1 cellular context compared by ENCODE assay signal in genomic region chr20:33401042-33401921, GRCh38.
TF ChIP-seq lines count a peak whose summit lies in the region.

Gene CDK5RAP1, minus strand, starts transcription at chr20:33401519. Its CDS starts 4,455 bp downstream, at chr20:33397064.

TF ChIP-seq in K562, 482 proteins besides CTCF, POLR2A, EP300 and RAD21 (continued from another document):
- TF ChIP-seq AFF4 (CRISPR knock-in tag; IDR thresholded peaks at IDR 0.05) (0 out of 2 replicates have a peak, but pooled peaks have one; percentile 42), NBN (IDR thresholded peaks at IDR 0.05; ENCODE audit: low read depth) (peak; percentile 72; the same call in 1 of the 2 replicates), POLR3A (IDR thresholded peaks at IDR 0.05; ENCODE audit: borderline replicate concordance, extremely low read depth, insufficient read depth, insufficient read length) (no peak), SIN3A (IDR thresholded peaks at IDR 0.05; ENCODE audit: borderline replicate concordance in 2 of 2, control insufficient read depth in 1 of 2, low read depth in 2 of 2, low read length in 2 of 2) (peak; percentile 74 to 89), ZKSCAN3 (CRISPR knock-in tag; IDR thresholded peaks at IDR 0.05) (no peak), NR1H2 (CRISPR knock-in tag; IDR thresholded peaks at IDR 0.05) (peak; percentile 46; the same call in 1 of the 2 replicates), NFATC3 (IDR thresholded peaks at IDR 0.05) (peak; percentile 89), CAMTA2 (CRISPR knock-in tag; conservative IDR thresholded peaks at IDR 0.05) (no peak), GABPB1 (CRISPR knock-in tag; IDR thresholded peaks at IDR 0.05) (peak; percentile 100), NR2C2 (CRISPR knock-in tag; IDR thresholded peaks at IDR 0.05) (peak; percentile 80), NR2C2 (tag; IDR thresholded peaks at IDR 0.05) (peak; percentile 94), ZNF239 (CRISPR knock-in tag; IDR thresholded peaks at IDR 0.05) (0 out of 2 replicates have a peak, but pooled peaks have one; percentile 17), ZNF212 (CRISPR knock-in tag; IDR thresholded peaks at IDR 0.05) (no peak), STAT5A (IDR thresholded peaks at IDR 0.05; ENCODE audit: borderline replicate concordance, low read length) (peak; percentile 27; the same call in 1 of the 2 replicates), TRIM28 (IDR thresholded peaks at IDR 0.05) (peak; percentile 66; the same call in 1 of the 2 replicates), GMEB1 (CRISPR knock-in tag; IDR thresholded peaks at IDR 0.05) (peak; percentile 46; the same call in 1 of the 2 replicates), MAZ (CRISPR knock-in tag; conservative IDR thresholded peaks at IDR 0.05 in 1 of 2, IDR thresholded peaks at IDR 0.05 in 1 of 2) (peak in 1 of 2 experiments; percentile 89; a peak in 2 of 4 replicates), HNRNPLL (IDR thresholded peaks at IDR 0.05; ENCODE audit: low read depth, low read length, poor library complexity, severe bottlenecking) (peak; percentile 46), SMAD4 (CRISPR knock-in tag; conservative IDR thresholded peaks at IDR 0.05) (0 out of 2 replicates have a peak, but pooled peaks have one; percentile 30), ZC3H4 (CRISPR knock-in tag; IDR thresholded peaks at IDR 0.05; ENCODE audit: borderline replicate concordance) (no peak), HDAC3 (IDR thresholded peaks at IDR 0.05; ENCODE audit: borderline replicate concordance, partially characterized antibody) (peak; percentile 55), ZNF140 (CRISPR knock-in tag; IDR thresholded peaks at IDR 0.05) (no peak), ZNF830 (CRISPR knock-in tag; IDR thresholded peaks at IDR 0.05) (no peak), BCOR (IDR thresholded peaks at IDR 0.05) (peak; percentile 68), KDM5B (IDR thresholded peaks at IDR 0.05; ENCODE audit: insufficient replicate concordance, low read depth, low read length) (peak; percentile 83), ARNT (IDR thresholded peaks at IDR 0.05) (peak in 1 of 2 experiments; percentile 82; a peak in 1 of 4 replicates), BRF1 (IDR thresholded peaks at IDR 0.05; ENCODE audit: borderline replicate concordance, extremely low read depth, insufficient read length) (no peak), POLR2B (IDR thresholded peaks at IDR 0.05; ENCODE audit: low read depth, partially characterized antibody) (peak; percentile 72), MTA2 (IDR thresholded peaks at IDR 0.05; ENCODE audit: low read depth) (0 out of 2 replicates have a peak, but pooled peaks have one; percentile 39)
